Comparison of ENCODE assay signal across 14 cellular contexts in the genomic region with DNA sequence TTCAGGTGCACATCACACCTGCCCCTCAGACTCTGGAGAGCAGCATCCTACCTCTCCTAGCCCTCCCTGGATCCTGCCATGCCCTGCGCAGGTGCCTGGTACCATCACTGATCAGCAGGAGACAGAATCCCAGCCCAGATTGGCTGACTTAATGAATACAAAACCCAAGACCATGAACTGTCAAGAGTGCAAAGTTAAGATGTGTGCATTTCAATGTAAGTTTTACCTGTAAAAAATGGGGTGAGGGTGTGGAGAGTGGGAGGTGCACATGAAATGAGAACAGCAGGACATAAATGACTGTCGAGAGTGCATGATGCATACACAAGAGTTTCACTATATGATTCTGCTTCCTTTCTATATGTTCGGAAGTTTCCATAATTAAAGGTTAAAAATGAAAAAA. TPM values are rescaled to one million over a fixed set of nuclear protein-coding genes. Genes with fewer than 3 reads are reported as not detected.
DNase-seq lines count a peak whose midpoint lies in the region; ATAC-seq and TF ChIP-seq lines count a peak whose summit lies in the region.
"Had no signal": no experiment of that assay in that cellular context is flagged by ENCODE, and none has a peak within 500 bp of the region (broad histone marks: within the 10 kb centered on the region; RNA-seq: fewer than 3 reads in every experiment).

No MANE protein-coding gene starts in this region.

- no peaks in the 10 kb centered on the region for H3K27me3 Mint-ChIP-seq in activated T-helper 17 cell treated with anti-CD3 and anti-CD28 coated beads, Interleukin-2, amount 50 U/mL, for 72 hours
- H3K27me3 Mint-ChIP-seq: progenitor cell of endocrine pancreas had no signal

- peaks cover 20% of the 10 kb centered on the region for H3K4me1 ChIP-seq in left ventricle myocardium inferior
- peaks cover 0 to 24% (median 6%) of the 10 kb centered on the region in 12 donors for H3K4me1 ChIP-seq in heart left ventricle
- H3K4me1 ChIP-seq: adrenal gland had no signal

- H3K36me3 ChIP-seq in left ventricle myocardium inferior: peaks cover 2% of the 10 kb centered on the region
- H3K36me3 ChIP-seq in heart left ventricle: peaks cover 0 to 84% (median 5%) of the 10 kb centered on the region in 9 donors
- H3K36me3 ChIP-seq: adrenal gland had no signal

- 82 to 89% (median 86%) methylated on average over 3 of the region's 3 CpGs for WGBS in heart left ventricle, 4 donors

- TF ChIP-seq CTCF in left ventricle myocardium inferior (IDR thresholded peaks at IDR 0.05; ENCODE audit: borderline replicate concordance) (no peak), heart left ventricle (IDR thresholded peaks at IDR 0.05) (no peak)

- H3K9me3 ChIP-seq in left ventricle myocardium inferior (replicated peaks): no peaks in the 10 kb centered on the region
- no peaks in the 10 kb centered on the region for H3K9me3 ChIP-seq in heart left ventricle
- H3K9me3 ChIP-seq: adrenal gland had no signal

- H3K9me3 Mint-ChIP-seq in activated T-helper 17 cell treated with anti-CD3 and anti-CD28 coated beads, Interleukin-2, amount 50 U/mL, for 72 hours: no peaks in the 10 kb centered on the region
- H3K9me3 Mint-ChIP-seq in stimulated activated effector memory CD8-positive, alpha-beta T cell treated with anti-CD3 and anti-CD28 coated beads, Interleukin-12 subunit alpha, Interleukin-12 subunit beta, amount 100 ng/mL, for 72 hours: no peaks in the 10 kb centered on the region

- H3K4me1 Mint-ChIP-seq in activated T-helper 17 cell treated with anti-CD3 and anti-CD28 coated beads, Interleukin-2, amount 50 U/mL, for 72 hours: peaks cover 42% of the 10 kb centered on the region
- peaks cover 69% of the 10 kb centered on the region for H3K4me1 Mint-ChIP-seq in stimulated activated effector memory CD8-positive, alpha-beta T cell treated with anti-CD3 and anti-CD28 coated beads, Interleukin-12 subunit alpha, Interleukin-12 subunit beta, amount 100 ng/mL, for 72 hours

- H3K27ac ChIP-seq in left ventricle myocardium inferior (replicated peaks): peak overlapping the region; percentile 63
- H3K27ac ChIP-seq in heart left ventricle: peak overlapping the region in 2 of 12 donors; percentile 13 to 21
- H3K27ac ChIP-seq: adrenal gland, epithelial cell of prostate had no signal

- no peak overlapping the region for H3K4me3 ChIP-seq in left ventricle myocardium inferior
- no peak overlapping the region for H3K4me3 ChIP-seq in heart left ventricle
- H3K4me3 ChIP-seq: adrenal gland had no signal

- intact Hi-C loops in left ventricle myocardium inferior (cut with micrococcal nuclease) (no loop called here), heart left ventricle (cut with DNase I) (no loop called here)

- H3K36me3 Mint-ChIP-seq in activated T-helper 17 cell treated with anti-CD3 and anti-CD28 coated beads, Interleukin-2, amount 50 U/mL, for 72 hours (ENCODE audit: low read depth): peaks cover 100% of the 10 kb centered on the region
- peaks cover 100% of the 10 kb centered on the region for H3K36me3 Mint-ChIP-seq in stimulated activated effector memory CD8-positive, alpha-beta T cell treated with anti-CD3 and anti-CD28 coated beads, Interleukin-12 subunit alpha, Interleukin-12 subunit beta, amount 100 ng/mL, for 72 hours

- H3K27me3 ChIP-seq in left ventricle myocardium inferior (ENCODE audit: low read depth) (peaks cover 47% of the 10 kb centered on the region), heart left ventricle (peaks cover 0 to 5% (median 0%) of the 10 kb centered on the region in 9 donors)
- H3K27me3 ChIP-seq: adrenal gland had no signal

- H3K4me3 Mint-ChIP-seq in activated T-helper 17 cell treated with anti-CD3 and anti-CD28 coated beads, Interleukin-2, amount 50 U/mL, for 72 hours: peak overlapping the region; percentile 78
- H3K4me3 Mint-ChIP-seq in stimulated activated effector memory CD8-positive, alpha-beta T cell treated with anti-CD3 and anti-CD28 coated beads, Interleukin-12 subunit alpha, Interleukin-12 subunit beta, amount 100 ng/mL, for 72 hours: peak overlapping the region; percentile 60

- H3K27ac Mint-ChIP-seq in activated T-helper 17 cell treated with anti-CD3 and anti-CD28 coated beads, Interleukin-2, amount 50 U/mL, for 72 hours: peak overlapping the region; percentile 96
- peak overlapping the region; percentile 86 for H3K27ac Mint-ChIP-seq in stimulated activated effector memory CD8-positive, alpha-beta T cell treated with anti-CD3 and anti-CD28 coated beads, Interleukin-12 subunit alpha, Interleukin-12 subunit beta, amount 100 ng/mL, for 72 hours
- H3K27ac Mint-ChIP-seq: progenitor cell of endocrine pancreas had no signal

- no peak for TF ChIP-seq POLR2A in heart left ventricle (IDR thresholded peaks at IDR 0.05)

- DNase-seq in left ventricle myocardium inferior (no peak), heart left ventricle (no peak), NCI-H1092 (lab: John Stamatoyannopoulos, UW) (no peak), OCI-M2 (lab: John Stamatoyannopoulos, UW; ENCODE audit: unreplicated experiment) (no peak), NCI-H2081 (lab: John Stamatoyannopoulos, UW) (no peak)
- DNase-seq in stimulated activated effector memory CD8-positive, alpha-beta T cell treated with anti-CD3 and anti-CD28 coated beads, Interleukin-12 subunit alpha, Interleukin-12 subunit beta, amount 100 ng/mL, for 72 hours (ENCODE audit: low spot score in 2 of 2): peak in 1 of 2 donors; percentile 59
- DNase-seq: adrenal gland, DMS79, kidney glomerular epithelial cell, NCI-H2171 had no signal

- no peak for ATAC-seq in heart left ventricle
- peak; percentile 38 for ATAC-seq in HG02623 (IDR thresholded peaks at IDR 0.05; ENCODE audit: unreplicated experiment)
- ATAC-seq in activated T-helper 17 cell treated with anti-CD3 and anti-CD28 coated beads, Interleukin-2, amount 50 U/mL, for 72 hours (replicated peaks): peak; percentile 65
- ATAC-seq in stimulated activated effector memory CD8-positive, alpha-beta T cell treated with anti-CD3 and anti-CD28 coated beads, Interleukin-12 subunit alpha, Interleukin-12 subunit beta, amount 100 ng/mL, for 72 hours: peak; percentile 89

RNA-seq across cellular contexts. Expression of a gene that starts 57.9 kb away (rescaled TPM):
- total RNA-seq in left ventricle myocardium inferior (0.41 TPM), heart left ventricle (1 to 10 TPM in 2 of 9 donors, under 1 TPM in 6, not detected in 1; 0.31 to 2.6 (median 0.59) TPM)
- polyA plus RNA-seq in heart left ventricle: 1 to 10 TPM in 1 of 2 donors, under 1 TPM in 1; 0.08 to 1.6 TPM
- 10 to 100 TPM; 36.8 to 44.8 TPM for total RNA-seq in activated T-helper 17 cell treated with anti-CD3 and anti-CD28 coated beads, Interleukin-2, amount 50 U/mL, for 72 hours

Comparison
In these comparisons a context has a peak if more than half of its experiments do, and no peak if none do; other contexts are left out.
1. ATAC-seq: peak in HG02623 (single experiment), activated T-helper 17 cell treated with anti-CD3 and anti-CD28 coated beads, Interleukin-2, amount 50 U/mL, for 72 hours (single experiment) and stimulated activated effector memory CD8-positive, alpha-beta T cell treated with anti-CD3 and anti-CD28 coated beads, Interleukin-12 subunit alpha, Interleukin-12 subunit beta, amount 100 ng/mL, for 72 hours (single experiment); none in heart left ventricle (0 of 4).
2. RNA of a gene that starts 57.9 kb away (total RNA-seq): 36.8 to 44.8 TPM in activated T-helper 17 cell treated with anti-CD3 and anti-CD28 coated beads, Interleukin-2, amount 50 U/mL, for 72 hours; 0.31 to 2.6 TPM in heart left ventricle and 0.41 TPM in left ventricle myocardium inferior (single experiment); every median in the first group is over 10 times any median in the second.